Comparison of ENCODE assay signal across 18 cellular contexts in the genomic region with DNA sequence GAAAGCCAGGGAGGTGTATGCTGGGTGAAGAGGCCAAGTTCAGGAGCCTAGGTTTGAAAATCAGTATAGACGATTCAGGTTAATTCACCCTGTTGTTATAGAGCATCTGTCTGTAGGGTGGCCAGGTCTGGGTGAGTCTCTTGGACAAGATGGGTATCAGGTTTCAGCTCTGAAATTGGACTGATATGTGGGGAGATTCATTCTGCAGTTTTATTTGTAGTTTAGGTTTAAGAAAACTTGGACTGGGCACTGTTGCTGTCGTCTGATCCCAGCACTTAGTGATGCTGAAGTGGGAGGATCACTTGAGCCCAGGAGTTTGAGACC. TPM values are rescaled to one million over a fixed set of nuclear protein-coding genes. Genes with fewer than 3 reads are reported as not detected.
DNase-seq lines count a peak whose midpoint lies in the region; ATAC-seq, FAIRE-seq and TF ChIP-seq lines count a peak whose summit lies in the region.
"Had no signal": no experiment of that assay in that cellular context is flagged by ENCODE, and none has a peak within 500 bp of the region (broad histone marks: within the 10 kb centered on the region; RNA-seq: fewer than 3 reads in every experiment).

No MANE protein-coding gene starts in this region.

- peak overlapping the region; percentile 12; the same call in 1 of the 2 replicates for H3K9ac ChIP-seq in iPS-20b (ENCODE audit: low read depth, low read length)
- H3K9ac ChIP-seq: BLaER1 had no signal

- H3K4me3 Mint-ChIP-seq in CD4-positive, alpha-beta memory T cell, result peak overlapping the region in 2 of 8 donors; percentile 15 to 29
- H3K4me3 Mint-ChIP-seq in naive thymus-derived CD4-positive, alpha-beta T cell, result no peak overlapping the region
- H3K4me3 Mint-ChIP-seq: activated naive CD4-positive, alpha-beta T cell treated with anti-CD3 and anti-CD28 coated beads, Interleukin-2, amount 50 U/mL, for 24 hours; effector memory CD8-positive, alpha-beta T cell; naive B cell had no signal

- no peak for FAIRE-seq in GM12891 (lab: Jason Lieb, UNC)

- ATAC-seq in RWPE2 (ENCODE audit: low read depth) (no peak), HG02885 (IDR thresholded peaks at IDR 0.05; ENCODE audit: poor library complexity, unreplicated experiment) (no peak)
- ATAC-seq in naive thymus-derived CD4-positive, alpha-beta T cell, result no peak
- ATAC-seq: effector memory CD8-positive, alpha-beta T cell had no signal

- H3K27me3 Mint-ChIP-seq in CD4-positive, alpha-beta memory T cell, result no peaks in the 10 kb centered on the region
- H3K27me3 Mint-ChIP-seq in naive thymus-derived CD4-positive, alpha-beta T cell, result no peaks in the 10 kb centered on the region
- H3K27me3 Mint-ChIP-seq: activated naive CD4-positive, alpha-beta T cell treated with anti-CD3 and anti-CD28 coated beads, Interleukin-2, amount 50 U/mL, for 24 hours; effector memory CD8-positive, alpha-beta T cell; naive B cell had no signal

- no peak for TF ChIP-seq POLR2A in GM12891 (IDR thresholded peaks at IDR 0.05; ENCODE audit: low read depth, low read length)

- H3K4me1 ChIP-seq in CD4-positive, alpha-beta memory T cell (ENCODE audit: insufficient read depth, low read length), result peaks cover 42% of the 10 kb centered on the region
- H3K4me1 ChIP-seq in RWPE2 (ENCODE audit: insufficient read depth, poor library complexity, severe bottlenecking), result peaks cover 42% of the 10 kb centered on the region
- peaks cover 26% of the 10 kb centered on the region; the same call in 1 of the 2 replicates for H3K4me1 ChIP-seq in iPS-20b (ENCODE audit: insufficient read depth, low read length)
- peaks cover 3 to 6% of the 10 kb centered on the region in 2 donors for H3K4me1 ChIP-seq in naive thymus-derived CD4-positive, alpha-beta T cell (ENCODE audit: control insufficient read depth in 2 of 2, insufficient read depth in 2 of 2, low read length in 2 of 2)
- H3K4me1 ChIP-seq: BLaER1 had no signal

- no peaks in the 10 kb centered on the region for H3K36me3 ChIP-seq in CD4-positive, alpha-beta memory T cell (ENCODE audit: insufficient read depth, low read length)
- H3K36me3 ChIP-seq in RWPE2 (ENCODE audit: low read depth) (peaks cover 13% of the 10 kb centered on the region), iPS-20b (ENCODE audit: insufficient read depth, low read depth, low read length) (peaks cover 6% of the 10 kb centered on the region; the same call in 1 of the 2 replicates)
- peaks cover 0 to 4% (median 3%) of the 10 kb centered on the region in 3 experiments for H3K36me3 ChIP-seq in naive thymus-derived CD4-positive, alpha-beta T cell (ENCODE audit: control insufficient read depth in 2 of 3, insufficient read depth in 3 of 3, low read length in 3 of 3)
- H3K36me3 ChIP-seq: Peyer's patch had no signal

- H3K27ac ChIP-seq in AG04450 (ENCODE audit: low read depth, low read length) (peak overlapping the region; percentile 81), RWPE2 (ENCODE audit: poor library complexity, severe bottlenecking) (peak overlapping the region; percentile 86), iPS-20b (ENCODE audit: low read length) (no peak overlapping the region)
- H3K27ac ChIP-seq in CD4-positive, alpha-beta memory T cell (ENCODE audit: low read depth, low read length), result no peak overlapping the region
- H3K27ac ChIP-seq in naive thymus-derived CD4-positive, alpha-beta T cell (ENCODE audit: low read depth, low read length), result no peak overlapping the region
- H3K27ac ChIP-seq: BLaER1, Peyer's patch had no signal

- DNase-seq in AG04450 (ENCODE audit: low read depth, low spot score) (no peak), RWPE2 (ENCODE audit: low spot score) (no peak), mesenteric fat pad (ENCODE audit: low spot score) (no peak), GM12891 (ENCODE audit: insufficient read length, low spot score) (no peak)
- no peak for DNase-seq in CD4-positive, alpha-beta memory T cell
- DNase-seq in naive thymus-derived CD4-positive, alpha-beta T cell, result no peak
- DNase-seq: activated CD4-positive, CD25-positive, alpha-beta regulatory T cell; caudate nucleus; DND-41; effector memory CD8-positive, alpha-beta T cell; naive B cell; NCI-H2081; Peyer's patch; stimulated activated naive CD4-positive, alpha-beta T cell treated with Interleukin-2 at 50 U/mL for 16 hours had no signal

- peak overlapping the region in 6 of 7 donors; percentile 56 to 84 (median 76) for H3K27ac Mint-ChIP-seq in CD4-positive, alpha-beta memory T cell
- peak overlapping the region in 4 of 9 donors; percentile 23 to 85 (median 69) for H3K27ac Mint-ChIP-seq in naive thymus-derived CD4-positive, alpha-beta T cell
- H3K27ac Mint-ChIP-seq: naive B cell had no signal

- TF ChIP-seq CTCF in AG04450 (IDR thresholded peaks at IDR 0.05; ENCODE audit: low read depth, low read length) (no peak), RWPE2 (IDR thresholded peaks at IDR 0.05; ENCODE audit: poor library complexity, severe bottlenecking) (no peak)

- CTCF ChIA-PET in AG04450 (lab: Charles Lee), result interaction anchor here (0.9 to 1.2 kb wide), 3 partner anchors 92 to 161 kb away, joined by 3 to 6 read pairs (median 3); no protein-coding TSS in a partner anchor
- CTCF ChIA-PET in CD4-positive, alpha-beta memory T cell (lab: Charles Lee; ENCODE audit: partially characterized antibody), result no interaction called here
- CTCF ChIA-PET in naive thymus-derived CD4-positive, alpha-beta T cell (lab: Charles Lee), result interaction anchor here (0.6 kb wide), 1 partner anchor 38 kb away, joined by 4 read pairs; no protein-coding TSS in a partner anchor

- POLR2A ChIA-PET in AG04450 (lab: Yijun Ruan, JAX), result interaction anchor here (0.5 to 1.2 kb wide), 8 partner anchors 10 to 145 kb away, joined by 3 to 4 read pairs (median 3); no protein-coding TSS in a partner anchor
- POLR2A ChIA-PET in CD4-positive, alpha-beta memory T cell (lab: Charles Lee; ENCODE audit: partially characterized antibody), result interaction anchor here (1.7 kb wide), 1 partner anchor 16 kb away, joined by 6 read pairs; no protein-coding TSS in a partner anchor
- POLR2A ChIA-PET in naive thymus-derived CD4-positive, alpha-beta T cell (lab: Charles Lee), result interaction anchor here (0.6 to 1.3 kb wide), 3 partner anchors 20 to 79 kb away, joined by 3 to 5 read pairs (median 3); partner anchors contain the start of gene CEP20

- H3K27me3 ChIP-seq in AG04450 (ENCODE audit: control insufficient read depth, insufficient read depth, low read length), result no peaks in the 10 kb centered on the region
- no peaks in the 10 kb centered on the region for H3K27me3 ChIP-seq in CD4-positive, alpha-beta memory T cell (ENCODE audit: insufficient read depth, low read length)
- H3K27me3 ChIP-seq in RWPE2 (ENCODE audit: insufficient read depth, poor library complexity, severe bottlenecking), result no peaks in the 10 kb centered on the region
- H3K27me3 ChIP-seq in iPS-20b (ENCODE audit: insufficient read depth, low read length), result no peaks in the 10 kb centered on the region
- H3K27me3 ChIP-seq in naive thymus-derived CD4-positive, alpha-beta T cell (ENCODE audit: control insufficient read depth in 2 of 2, insufficient read depth in 2 of 2, low read length in 2 of 2), result no peaks in the 10 kb centered on the region
- H3K27me3 ChIP-seq: BLaER1, Peyer's patch had no signal

- H3K4me3 ChIP-seq in AG04450 (ENCODE audit: low read depth, low read length) (no peak overlapping the region), RWPE2 (ENCODE audit: severe bottlenecking) (no peak overlapping the region), iPS-20b (ENCODE audit: low read length) (no peak overlapping the region)
- H3K4me3 ChIP-seq in CD4-positive, alpha-beta memory T cell (ENCODE audit: low read length in 2 of 2), result no peak overlapping the region
- H3K4me3 ChIP-seq in naive thymus-derived CD4-positive, alpha-beta T cell (ENCODE audit: low read length), result no peak overlapping the region
- H3K4me3 ChIP-seq: BLaER1, Peyer's patch had no signal

- H3K9me3 ChIP-seq in AG04450 (ENCODE audit: control insufficient read depth, insufficient read depth, low read length) (peaks cover 2% of the 10 kb centered on the region), RWPE2 (ENCODE audit: severe bottlenecking) (peaks cover under 1% of the 10 kb centered on the region), iPS-20b (ENCODE audit: insufficient read depth, low read depth, low read length) (peaks cover 14% of the 10 kb centered on the region)
- no peaks in the 10 kb centered on the region for H3K9me3 ChIP-seq in CD4-positive, alpha-beta memory T cell (ENCODE audit: control insufficient read depth in 1 of 2, low read length in 2 of 2)
- peaks cover 0 to 12% (median 0%) of the 10 kb centered on the region in 3 experiments for H3K9me3 ChIP-seq in naive thymus-derived CD4-positive, alpha-beta T cell (ENCODE audit: control insufficient read depth in 2 of 3, low read length in 3 of 3)
- H3K9me3 ChIP-seq: Peyer's patch had no signal

- peaks cover 19 to 38% of the 10 kb centered on the region in 2 donors for H3K36me3 Mint-ChIP-seq in CD4-positive, alpha-beta memory T cell
- H3K36me3 Mint-ChIP-seq in naive thymus-derived CD4-positive, alpha-beta T cell, result peaks cover 1 to 81% (median 26%) of the 10 kb centered on the region in 5 donors

- H3K4me1 Mint-ChIP-seq in CD4-positive, alpha-beta memory T cell, result peaks cover 30 to 59% (median 45%) of the 10 kb centered on the region in 4 donors
- peaks cover 34 to 56% (median 48%) of the 10 kb centered on the region in 7 donors for H3K4me1 Mint-ChIP-seq in naive thymus-derived CD4-positive, alpha-beta T cell

- intact Hi-C loops in CD4-positive, alpha-beta memory T cell (cut with micrococcal nuclease), result no loop called here
- intact Hi-C loops in naive thymus-derived CD4-positive, alpha-beta T cell (cut with micrococcal nuclease), result loop anchor here in 1 of 2 donors (10.0 kb wide), 2 partner anchors 1332 to 1398 kb away; partner anchors contain the start of genes BFAR and PARN

- peaks cover 0 to 17% (median 9%) of the 10 kb centered on the region in 8 donors for H3K9me3 Mint-ChIP-seq in CD4-positive, alpha-beta memory T cell
- H3K9me3 Mint-ChIP-seq in naive thymus-derived CD4-positive, alpha-beta T cell, result peaks cover 0 to 31% (median 9%) of the 10 kb centered on the region in 11 donors
- H3K9me3 Mint-ChIP-seq: activated naive CD4-positive, alpha-beta T cell treated with anti-CD3 and anti-CD28 coated beads, Interleukin-2, amount 50 U/mL, for 24 hours had no signal

TF ChIP-seq in GM12891, 5 proteins besides CTCF, POLR2A, EP300 and RAD21:
- TF ChIP-seq POU2F2 (IDR thresholded peaks at IDR 0.05; ENCODE audit: low read depth, low read length) (no peak), TAF1 (IDR thresholded peaks at IDR 0.05; ENCODE audit: low read depth, low read length) (no peak), PAX5 (IDR thresholded peaks at IDR 0.05; ENCODE audit: insufficient read depth, low read length, severe bottlenecking) (no peak)

RNA-seq across cellular contexts. Expression of gene ABCC1, which starts 17.8 kb away (rescaled TPM):
- polyA plus RNA-seq in AG04450 (2011; rRNA removed), result 69.7 and 102 TPM in 2 replicates
- 290 and 395 TPM in 2 replicates for polyA minus RNA-seq in AG04450 (2011; rRNA and poly(A)+ RNA removed)
- total RNA-seq in CD4-positive, alpha-beta memory T cell, result 10 to 100 TPM; 57.3 to 69.9 TPM
- 10 to 100 TPM in 1 of 2 donors, 1 to 10 TPM in 1; 1.9 to 11.0 TPM for polyA plus RNA-seq in CD4-positive, alpha-beta memory T cell
- 42.8 TPM for total RNA-seq in mesenteric fat pad
- 18.8 TPM for polyA plus RNA-seq in GM12891 (2012; ENCODE audit: low read depth, missing spikeins)
- 10 to 100 TPM; 57.3 to 95.8 (median 64.1) TPM for total RNA-seq in naive thymus-derived CD4-positive, alpha-beta T cell
- polyA plus RNA-seq in naive thymus-derived CD4-positive, alpha-beta T cell, result 1 to 10 TPM; 4.8 to 7.9 TPM

Comparison
In these comparisons a context has a peak if more than half of its experiments do, and no peak if none do; other contexts are left out.
1. H3K27ac ChIP-seq: peak in AG04450 (single experiment) and RWPE2 (single experiment); none in CD4-positive, alpha-beta memory T cell (single experiment), iPS-20b (single experiment) and naive thymus-derived CD4-positive, alpha-beta T cell (single experiment).